ENCODE assay signal across 8 cellular contexts in the genomic region with DNA sequence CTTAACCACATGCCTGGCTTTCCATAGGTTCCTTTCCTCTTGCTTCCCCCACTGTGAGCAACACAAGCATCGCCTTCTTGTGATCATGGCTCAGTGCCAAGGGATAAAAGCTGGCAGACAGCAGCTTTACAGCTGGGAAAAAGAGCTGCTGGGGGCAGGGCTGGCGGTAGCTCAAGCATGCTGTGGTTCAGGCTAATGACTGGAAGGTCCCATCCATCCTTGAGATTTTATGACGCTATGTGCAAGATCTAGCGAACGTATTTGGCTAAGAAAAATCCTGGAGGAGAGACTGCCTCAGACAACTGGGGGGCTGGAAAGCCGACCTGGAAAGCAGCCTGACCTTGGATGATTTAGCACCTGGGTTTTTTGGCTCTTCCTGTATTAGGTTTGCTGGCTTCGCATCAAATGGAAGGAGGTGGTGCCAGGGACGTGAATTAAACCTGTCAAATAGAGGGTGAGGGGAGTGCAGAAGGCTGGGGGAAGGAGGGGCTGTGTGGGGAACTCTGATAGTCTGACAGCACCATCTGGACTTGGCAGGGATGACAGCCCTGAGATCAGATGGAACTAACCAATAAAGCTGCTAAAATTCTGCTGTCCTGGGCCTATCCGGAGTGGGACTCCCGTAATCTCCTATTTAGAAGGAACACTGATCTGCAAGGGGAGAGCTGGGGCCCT. TPM values are rescaled to one million over a fixed set of nuclear protein-coding genes. Genes with fewer than 3 reads are reported as not detected.
DNase-seq lines count a peak whose midpoint lies in the region; ATAC-seq, FAIRE-seq and TF ChIP-seq lines count a peak whose summit lies in the region.

No MANE protein-coding gene starts in this region.

- H3K4me1 Mint-ChIP-seq in nephron progenitor cell: peaks cover 51% of the 10 kb centered on the region

- H2AFZ ChIP-seq in MM.1S (ENCODE audit: low read length): no peak overlapping the region

- no peaks in the 10 kb centered on the region for H3K9me3 Mint-ChIP-seq in nephron progenitor cell

- H3K4me3 Mint-ChIP-seq in nephron progenitor cell: peak overlapping the region; percentile 52

- no peak for ATAC-seq in aorta (ENCODE audit: low FRiP score)
- ATAC-seq in HG02798 (IDR thresholded peaks at IDR 0.05; ENCODE audit: poor library complexity, unreplicated experiment): no peak

- peak overlapping the region; percentile 13 for H3K27ac ChIP-seq in cingulate gyrus (ENCODE audit: low read depth, low read length)
- no peak overlapping the region for H3K27ac ChIP-seq in MM.1S (ENCODE audit: low read length)
- H3K27ac ChIP-seq in aorta (ENCODE audit: low read depth in 1 of 2, low read length in 2 of 2): no peak overlapping the region

- no peaks in the 10 kb centered on the region for H3K9me2 ChIP-seq in MM.1S (replicated peaks; ENCODE audit: insufficient read depth, low read length)

- H3K27me3 ChIP-seq in MM.1S (replicated peaks; ENCODE audit: insufficient read depth, low read length) (no peaks in the 10 kb centered on the region), aorta (ENCODE audit: control insufficient read depth in 1 of 2, insufficient read depth in 2 of 2, low read length in 1 of 2) (peaks cover 0 to 1% of the 10 kb centered on the region in 2 donors)

- H4K20me1 ChIP-seq in MM.1S (ENCODE audit: insufficient read depth, low read length): no peaks in the 10 kb centered on the region

- 22% methylated on average over 10 of the region's 10 CpGs for WGBS in aorta, 2 donors

- no peak overlapping the region for H3K4me2 ChIP-seq in MM.1S (ENCODE audit: low read depth, low read length)

- H3K27ac Mint-ChIP-seq in nephron progenitor cell: peak overlapping the region; percentile 18

- no peak overlapping the region for H3K4me3 ChIP-seq in MM.1S (ENCODE audit: low read length)
- H3K4me3 ChIP-seq in aorta (ENCODE audit: low read length in 2 of 2): no peak overlapping the region

- DNase-seq in D721Med (ENCODE audit: insufficient read length, low spot score): peak; percentile 37
- DNase-seq in NCI-H2171 treated with DMSO at 0.1 percent for 48 hours (lab: John Stamatoyannopoulos, UW): peak; percentile 99
- peak; percentile 30 for DNase-seq in nephron progenitor cell
- no peak for DNase-seq in MM.1S
- DNase-seq in aorta: no peak
- no peak for DNase-seq in activated CD4-positive, alpha-beta T cell treated with anti-CD3 and anti-CD28 coated beads, Interleukin-2, amount 50 U/mL, for 1 hour

- peak; percentile 63 for FAIRE-seq in D721Med (lab: Jason Lieb, UNC)

- no peaks in the 10 kb centered on the region for H3K36me3 ChIP-seq in MM.1S (replicated peaks; ENCODE audit: insufficient read depth, low read length)
- no peaks in the 10 kb centered on the region for H3K36me3 ChIP-seq in aorta (ENCODE audit: control insufficient read depth in 1 of 2, insufficient read depth in 2 of 2, low read length in 1 of 2)

- no peak overlapping the region for H3K9ac ChIP-seq in MM.1S (ENCODE audit: low read length)

- TF ChIP-seq CTCF in D721Med (IDR thresholded peaks at IDR 0.05; ENCODE audit: insufficient read depth, missing control alignments): no peak
- TF ChIP-seq CTCF in nephron progenitor cell (IDR thresholded peaks at IDR 0.05): no peak
- TF ChIP-seq CTCF in MM.1S (IDR thresholded peaks at IDR 0.05; ENCODE audit: low read length): no peak

- no peaks in the 10 kb centered on the region for H3K9me3 ChIP-seq in MM.1S (replicated peaks; ENCODE audit: insufficient read depth, low read length)
- H3K9me3 ChIP-seq in aorta (ENCODE audit: control insufficient read depth, low read length): no peaks in the 10 kb centered on the region

- intact Hi-C loops in aorta (cut with DNase I): no loop called here

- H3K4me1 ChIP-seq in MM.1S (ENCODE audit: low read length) (no peaks in the 10 kb centered on the region), aorta (ENCODE audit: control insufficient read depth in 1 of 2, insufficient read depth in 2 of 2, low read length in 2 of 2) (no peaks in the 10 kb centered on the region)

- peaks cover 11% of the 10 kb centered on the region for H3K27me3 Mint-ChIP-seq in nephron progenitor cell (ENCODE audit: low read depth, poor library complexity)

- no peaks in the 10 kb centered on the region for H3K36me3 Mint-ChIP-seq in nephron progenitor cell (ENCODE audit: low read depth)

- no peaks in the 10 kb centered on the region for H3F3A ChIP-seq in MM.1S (ENCODE audit: insufficient read depth, low read length)

- no peaks in the 10 kb centered on the region for H3K79me2 ChIP-seq in MM.1S (ENCODE audit: low read length)

RNA-seq across cellular contexts. Expression of gene ZMYND12, which starts 34.8 kb away (rescaled TPM):
- 1 to 10 TPM in 1 of 2 donors, not detected in 1; 1.1 TPM for total RNA-seq in aorta
- under 1 TPM in 1 of 2 donors, not detected in 1; 0.26 TPM for polyA plus RNA-seq in aorta

RNA-seq across cellular contexts. Expression of gene PPCS, which starts 35.3 kb away (rescaled TPM):
- total RNA-seq in aorta: 10 to 100 TPM; 33.7 to 41.8 TPM
- polyA plus RNA-seq in aorta: 100 to 1,000 TPM in 1 of 2 donors, 10 to 100 TPM in 1; 66.3 to 171 TPM

RNA-seq across cellular contexts. Expression of gene RIMKLA, which starts 40.5 kb away (rescaled TPM):
- 1 to 10 TPM in 1 of 2 donors, under 1 TPM in 1; 0.06 to 1.3 TPM for total RNA-seq in aorta
- under 1 TPM; 0.25 to 0.54 TPM for polyA plus RNA-seq in aorta

RNA-seq across cellular contexts. Expression of gene CCDC30, which starts 42.0 kb away (rescaled TPM):
- 1 to 10 TPM; 2.3 to 6.3 TPM for total RNA-seq in aorta
- polyA plus RNA-seq in aorta: 1 to 10 TPM; 1.8 to 2.3 TPM

Comparison
In these comparisons a context has a peak if more than half of its experiments do, and no peak if none do; other contexts are left out.
1. DNase-seq: peak in D721Med (single experiment), NCI-H2171 treated with DMSO at 0.1 percent for 48 hours (single experiment) and nephron progenitor cell (single experiment); none in MM.1S (single experiment), aorta (0 of 2) and activated CD4-positive, alpha-beta T cell treated with anti-CD3 and anti-CD28 coated beads, Interleukin-2, amount 50 U/mL, for 1 hour (single experiment).